Comparison of ENCODE assay signal across 8 cellular contexts in genomic region chr19:29841559-29842367, GRCh38. TPM values are rescaled to one million over a fixed set of nuclear protein-coding genes. Genes with fewer than 3 reads are reported as not detected.
DNase-seq lines count a peak whose midpoint lies in the region; ATAC-seq, FAIRE-seq and TF ChIP-seq lines count a peak whose summit lies in the region.

No MANE protein-coding gene starts in this region.

- peaks cover 37% of the 10 kb centered on the region for H3K4me1 ChIP-seq in GM12878 (ENCODE audit: control insufficient read depth, insufficient read depth, low read length)
- peaks cover 19 to 24% of the 10 kb centered on the region in 2 donors for H3K4me1 ChIP-seq in left lung

- no peak for TF ChIP-seq POLR2A in GM12878 (IDR thresholded peaks at IDR 0.05; ENCODE audit: low read depth, low read length)

- peaks cover 2% of the 10 kb centered on the region for H3K27me3 Mint-ChIP-seq in mesothelial cell of epicardium (ENCODE audit: low read depth)
- H3K27me3 Mint-ChIP-seq in activated T-cell treated with anti-CD3 and anti-CD28 coated beads, Interleukin-2, amount 50 U/mL, for 72 hours (ENCODE audit: low read depth): no peaks in the 10 kb centered on the region
- peaks cover 8% of the 10 kb centered on the region for H3K27me3 Mint-ChIP-seq in activated CD4-positive, alpha-beta memory T cell treated with anti-CD3 and anti-CD28 coated beads, Interleukin-2, amount 10 ng/mL, durations not matched to agents 7 days and 5 days

- H3K27ac ChIP-seq in GM12878 (ENCODE audit: control insufficient read depth, insufficient read depth): no peak overlapping the region
- no peak overlapping the region for H3K27ac ChIP-seq in left lung

- H3K4me3 Mint-ChIP-seq in mesothelial cell of epicardium: no peak overlapping the region
- no peak overlapping the region for H3K4me3 Mint-ChIP-seq in activated T-cell treated with anti-CD3 and anti-CD28 coated beads, Interleukin-2, amount 50 U/mL, for 72 hours
- no peak overlapping the region for H3K4me3 Mint-ChIP-seq in activated CD4-positive, alpha-beta memory T cell treated with anti-CD3 and anti-CD28 coated beads, Interleukin-2, amount 10 ng/mL, durations not matched to agents 7 days and 5 days

- POLR2A ChIA-PET in GM12878 (lab: Charles Lee): no interaction called here
- POLR2A ChIA-PET in activated CD4-positive, alpha-beta memory T cell treated with anti-CD3 and anti-CD28 coated beads, Interleukin-2, amount 10 ng/mL, durations not matched to agents 7 days and 5 days (lab: Charles Lee): interaction anchor here (7.2 kb wide), 1 partner anchor 12 kb away, joined by 43 read pairs; no protein-coding TSS in a partner anchor

- H3K36me3 Mint-ChIP-seq in mesothelial cell of epicardium: no peaks in the 10 kb centered on the region
- no peaks in the 10 kb centered on the region for H3K36me3 Mint-ChIP-seq in activated T-cell treated with anti-CD3 and anti-CD28 coated beads, Interleukin-2, amount 50 U/mL, for 72 hours (ENCODE audit: insufficient read depth in 2 of 2)
- peaks cover 1% of the 10 kb centered on the region for H3K36me3 Mint-ChIP-seq in activated CD4-positive, alpha-beta memory T cell treated with anti-CD3 and anti-CD28 coated beads, Interleukin-2, amount 10 ng/mL, durations not matched to agents 7 days and 5 days (ENCODE audit: low read depth)

- H3K4me2 ChIP-seq in GM12878 (ENCODE audit: control insufficient read depth, insufficient read depth): no peak overlapping the region

- no peak overlapping the region for H2AFZ ChIP-seq in GM12878 (ENCODE audit: control insufficient read depth, low read depth, low read length)

- in situ Hi-C loops in GM12878 (cut with MboI): no loop called here

- TF ChIP-seq CTCF in GM12878 (IDR thresholded peaks at IDR 0.05 in 2 of 3, conservative IDR thresholded peaks at IDR 0.05 in 1 of 3; ENCODE audit: control insufficient read depth in 2 of 3, extremely low read depth in 1 of 3, insufficient read depth in 1 of 3, low read depth in 3 of 3, low read length in 3 of 3) (no peak), mesothelial cell of epicardium (IDR thresholded peaks at IDR 0.05; ENCODE audit: unreplicated experiment) (no peak), left lung (IDR thresholded peaks at IDR 0.05) (no peak)

- BruUV-seq in GM12878 (replicated peaks; lab: Mats Ljungman, UMichigan): no TSS peak

- RAD21 ChIA-PET in GM12878 (lab: Charles Lee; ENCODE audit: unreplicated experiment): no interaction called here

- no peaks in the 10 kb centered on the region for H4K20me1 ChIP-seq in GM12878 (ENCODE audit: control insufficient read depth, insufficient read depth)

- CTCF ChIA-PET in GM12878 (lab: Yijun Ruan, JAX): no interaction called here
- CTCF ChIA-PET in activated CD4-positive, alpha-beta memory T cell treated with anti-CD3 and anti-CD28 coated beads, Interleukin-2, amount 10 ng/mL, durations not matched to agents 7 days and 5 days (lab: Charles Lee): interaction anchor here (1.2 kb wide), 1 partner anchor 21 kb away, joined by 3 read pairs; no protein-coding TSS in a partner anchor

- ATAC-seq in GM12878 (no peak), left lung (no peak), HG03432 (IDR thresholded peaks at IDR 0.05; ENCODE audit: unreplicated experiment) (no peak)
- no peak for ATAC-seq in activated T-cell treated with anti-CD3 and anti-CD28 coated beads, Interleukin-2, amount 50 U/mL, for 72 hours (replicated peaks in 1 of 2)

- SMC1A ChIA-PET in GM12878 (lab: Charles Lee; ENCODE audit: uncharacterized antibody, unreplicated experiment): no interaction called here

- H3K9me3 Mint-ChIP-seq in mesothelial cell of epicardium: no peaks in the 10 kb centered on the region
- H3K9me3 Mint-ChIP-seq in activated T-cell treated with anti-CD3 and anti-CD28 coated beads, Interleukin-2, amount 50 U/mL, for 72 hours: no peaks in the 10 kb centered on the region
- no peaks in the 10 kb centered on the region for H3K9me3 Mint-ChIP-seq in activated CD4-positive, alpha-beta memory T cell treated with anti-CD3 and anti-CD28 coated beads, Interleukin-2, amount 10 ng/mL, durations not matched to agents 7 days and 5 days

- H3K4me3 ChIP-seq in GM12878 (no peak overlapping the region), left lung (no peak overlapping the region)

- H3K9me3 ChIP-seq in GM12878 (replicated peaks; ENCODE audit: control insufficient read depth, insufficient read depth, low read length) (no peaks in the 10 kb centered on the region), left lung (no peaks in the 10 kb centered on the region)

- no peak overlapping the region for H3K9ac ChIP-seq in GM12878 (ENCODE audit: control insufficient read depth, insufficient read depth, low read length)

- intact Hi-C loops in GM12878 (cut with micrococcal nuclease; ENCODE audit: unreplicated experiment): loop anchor here (10.0 kb wide), 1 partner anchor 237 kb away; the partner anchor contains the start of gene POP4
- intact Hi-C loops in left lung (cut with DNase I): no loop called here

- H3K27me3 ChIP-seq in GM12878 (replicated peaks in 1 of 2; ENCODE audit: control insufficient read depth in 2 of 2, insufficient read depth in 2 of 2, low read length in 1 of 2) (no peaks in the 10 kb centered on the region; a peak in 1 of 4 replicates), left lung (peaks cover 0 to 48% of the 10 kb centered on the region in 2 donors)

- peak overlapping the region; percentile 11 for H3K27ac Mint-ChIP-seq in mesothelial cell of epicardium
- H3K27ac Mint-ChIP-seq in activated T-cell treated with anti-CD3 and anti-CD28 coated beads, Interleukin-2, amount 50 U/mL, for 72 hours: no peak overlapping the region
- H3K27ac Mint-ChIP-seq in activated CD4-positive, alpha-beta memory T cell treated with anti-CD3 and anti-CD28 coated beads, Interleukin-2, amount 10 ng/mL, durations not matched to agents 7 days and 5 days: no peak overlapping the region

- TF ChIP-seq RAD21 in GM12878 (IDR thresholded peaks at IDR 0.05; ENCODE audit: insufficient read depth, low read depth, low read length): no peak

- WGBS in GM12878 (ENCODE audit: insufficient coverage, insufficient replicate concordance, low lambda C conversion rate, missing lambda C conversion rate): 66% methylated on average over 10 of the region's 10 CpGs

- no peaks in the 10 kb centered on the region for H3K79me2 ChIP-seq in GM12878 (ENCODE audit: control insufficient read depth, insufficient read depth, low read length)

- FAIRE-seq in GM12878 (lab: Jason Lieb, UNC): peak; percentile 82

- DNase-seq in Daoy (ENCODE audit: low read depth): peak; percentile 68
- DNase-seq in HuH-7.5 (ENCODE audit: low spot score): peak; percentile 35
- DNase-seq in GM12878 (ENCODE audit: low read depth, low spot score): no peak
- no peak for DNase-seq in mesothelial cell of epicardium (ENCODE audit: low spot score in 2 of 2, unreplicated experiment in 2 of 2)
- DNase-seq in left lung: no peak
- DNase-seq in activated T-cell treated with anti-CD3 and anti-CD28 coated beads, Interleukin-2, amount 50 U/mL, for 72 hours: no peak
- DNase-seq in activated CD4-positive, alpha-beta memory T cell treated with anti-CD3 and anti-CD28 coated beads, Interleukin-2, amount 10 ng/mL, durations not matched to agents 7 days and 5 days: no peak

- no peak for TF ChIP-seq EP300 in GM12878 (IDR thresholded peaks at IDR 0.05; ENCODE audit: borderline replicate concordance in 1 of 2, control insufficient read depth in 1 of 2, low read depth in 2 of 2, low read length in 2 of 2)

- H3K36me3 ChIP-seq in GM12878 (ENCODE audit: control insufficient read depth in 2 of 2, insufficient read depth in 2 of 2, low read length in 1 of 2) (no peaks in the 10 kb centered on the region), left lung (no peaks in the 10 kb centered on the region)

- peaks cover 34% of the 10 kb centered on the region for H3K4me1 Mint-ChIP-seq in mesothelial cell of epicardium
- H3K4me1 Mint-ChIP-seq in activated T-cell treated with anti-CD3 and anti-CD28 coated beads, Interleukin-2, amount 50 U/mL, for 72 hours (ENCODE audit: low read depth): peaks cover 36% of the 10 kb centered on the region
- peaks cover 31% of the 10 kb centered on the region for H3K4me1 Mint-ChIP-seq in activated CD4-positive, alpha-beta memory T cell treated with anti-CD3 and anti-CD28 coated beads, Interleukin-2, amount 10 ng/mL, durations not matched to agents 7 days and 5 days

TF ChIP-seq in GM12878, 131 proteins besides CTCF, POLR2A, EP300 and RAD21 (continues in another document):
- peak; percentile 42; the same call in 1 of the 2 replicates for TF ChIP-seq USF2 (IDR thresholded peaks at IDR 0.05; ENCODE audit: borderline replicate concordance, low read depth, low read length)
- TF ChIP-seq RAD51 (IDR thresholded peaks at IDR 0.05): peak; percentile 53; the same call in 1 of the 2 replicates

RNA-seq across cellular contexts. Expression of gene CCNE1, which starts 30.0 kb away (rescaled TPM):
- total RNA-seq in Daoy (2014; rRNA removed; shearing (Covaris generic)): 16.4 and 24.6 TPM in 2 replicates
- total RNA-seq in GM12878 (2013; cell fraction: nucleolus; rRNA removed): 4.8 and 8.6 TPM in 2 replicates
- total RNA-seq in GM12878 (2014; rRNA removed) (42.2 and 43.7 TPM in 2 replicates), GM12878 (2014; rRNA removed; fragmentation: Illumina TruSeq; extraction: Trizol) (31.8 and 33.4 TPM in 2 replicates), GM12878 (2021) (35.7 and 41.9 TPM in 2 replicates), mesothelial cell of epicardium (13.7 to 14.9 TPM (median 14.7 TPM) in 3 replicates), left lung (1 to 10 TPM; 4.2 to 4.7 TPM)
- 9.7 TPM for polyA plus RNA-seq in GM12878 (2011; ENCODE audit: low read depth)
- polyA plus RNA-seq in GM12878 (2011; rRNA removed) (19.4 and 22.7 TPM in 2 replicates), GM12878 (2014; fragmentation: Illumina TruSeq; extraction: Trizol) (43.1 TPM in 2 replicates), GM12878 (2014; fragmentation: Nextera tagmentation; extraction: Ambion mirVana) (10 to 100 TPM in 1 of 2 experiments, 1 to 10 TPM in 1; 9.3 to 17.0 TPM), GM12878 (2014; rRNA removed) (44.2 and 46.0 TPM in 2 replicates), GM12878 (2016; fragmentation: Nextera tagmentation; extraction: Ambion mirVana) (10 to 100 TPM in 1 of 2 experiments, 1 to 10 TPM in 1; 6.3 to 39.7 TPM)
- polyA plus RNA-seq in GM12878 (2011; cell fraction: cytosol; rRNA removed): 16.2 and 16.7 TPM in 2 replicates
- polyA plus RNA-seq in GM12878 (2011; cell fraction: nucleus; rRNA removed): 29.6 and 35.5 TPM in 2 replicates
- polyA plus RNA-seq in GM12878 (2012): 12.5 and 14.4 TPM in 2 replicates
- 9.9 and 15.7 TPM in 2 replicates for polyA minus RNA-seq in GM12878 (2011; rRNA and poly(A)+ RNA removed)
- polyA minus RNA-seq in GM12878 (2011; cell fraction: cytosol; rRNA and poly(A)+ RNA removed): 3.9 and 9.9 TPM in 2 replicates
- polyA minus RNA-seq in GM12878 (2011; cell fraction: nucleus; rRNA and poly(A)+ RNA removed): 9.6 and 22.5 TPM in 2 replicates
- total RNA-seq in activated T-cell treated with anti-CD3 and anti-CD28 coated beads, Interleukin-2, amount 50 U/mL, for 72 hours: 10 to 100 TPM; 39.3 to 41.9 TPM
- 10 to 100 TPM; 24.8 to 26.3 TPM for total RNA-seq in activated CD4-positive, alpha-beta memory T cell treated with anti-CD3 and anti-CD28 coated beads, Interleukin-2, amount 10 ng/mL, durations not matched to agents 7 days and 5 days

Comparison
In these comparisons a context has a peak if more than half of its experiments do, and no peak if none do; other contexts are left out.
1. DNase-seq: peak in Daoy (single experiment) and HuH-7.5 (single experiment); none in GM12878 (single experiment), mesothelial cell of epicardium (0 of 2), left lung (0 of 2), activated T-cell treated with anti-CD3 and anti-CD28 coated beads, Interleukin-2, amount 50 U/mL, for 72 hours (0 of 2) and activated CD4-positive, alpha-beta memory T cell treated with anti-CD3 and anti-CD28 coated beads, Interleukin-2, amount 10 ng/mL, durations not matched to agents 7 days and 5 days (single experiment).